17 cellular contexts compared by ENCODE assay signal in genomic region chr12:67436230-67436629, GRCh38.
DNase-seq lines count a peak whose midpoint lies in the region; ATAC-seq, FAIRE-seq and TF ChIP-seq lines count a peak whose summit lies in the region.
"Had no signal": no experiment of that assay in that cellular context is flagged by ENCODE, and none has a peak within 500 bp of the region (broad histone marks: within the 10 kb centered on the region; RNA-seq: fewer than 3 reads in every experiment).

No MANE protein-coding gene starts in this region.

- ATAC-seq in IMR-90 (ENCODE audit: low read depth) (no peak), pancreas (no peak), HG02623 (IDR thresholded peaks at IDR 0.05; ENCODE audit: unreplicated experiment) (no peak)
- ATAC-seq: Panc1 had no signal

- no TSS peak for BruUV-seq in IMR-90 (replicated peaks; lab: Mats Ljungman, UMichigan)

- H3K4me1 ChIP-seq in IMR-90 (ENCODE audit: control insufficient read depth, insufficient read depth, low read length) (peaks cover 13% of the 10 kb centered on the region), colonic mucosa (peaks cover 10% of the 10 kb centered on the region), pancreas (peaks cover 4 to 13% (median 4%) of the 10 kb centered on the region in 3 donors)

- peak overlapping the region; percentile 92; the same call in 1 of the 2 replicates for H3K4ac ChIP-seq in IMR-90 (ENCODE audit: low read depth, low read length)

- H4K91ac ChIP-seq in IMR-90 (ENCODE audit: insufficient read depth, low read depth, low read length): no peak overlapping the region; the same call in 1 of the 2 replicates

- in situ Hi-C loops in IMR-90 (cut with MboI; ENCODE audit: low sequenced_read_pairs): loop anchor here (5.0 to 10.0 kb wide), 2 partner anchors 79 to 219 kb away; no protein-coding TSS in a partner anchor

- H3K4me2 ChIP-seq in IMR-90 (ENCODE audit: low read depth, low read length): no peak overlapping the region

- H3K4me3 Mint-ChIP-seq in immature natural killer cell: peak overlapping the region in 1 of 5 donors; percentile 64
- H3K4me3 Mint-ChIP-seq: IgD-negative memory B cell had no signal

- peak overlapping the region; percentile 90 for H3K18ac ChIP-seq in IMR-90 (ENCODE audit: low read depth, low read length)

- H3K4me3 ChIP-seq in AG04450 (ENCODE audit: low read depth, low read length) (no peak overlapping the region), IMR-90 (ENCODE audit: insufficient read depth, low read depth, low read length) (no peak overlapping the region), colonic mucosa (no peak overlapping the region), pancreas (no peak overlapping the region), MG63 (no peak overlapping the region)

- H2AFZ ChIP-seq in IMR-90 (replicated peaks; ENCODE audit: low read length, poor library complexity): no peak overlapping the region

- DNase-seq in AG04450 (ENCODE audit: low read depth, low spot score) (no peak), IMR-90 (peak; percentile 24), colonic mucosa (no peak), pancreas (no peak), MG63 (no peak), HK-2 (ENCODE audit: unreplicated experiment) (no peak), immature natural killer cell (no peak)
- DNase-seq: C1 segment of cervical spinal cord, DND-41, NCI-H1930, NCI-H510A, SK-N-SH had no signal

- CTCF ChIA-PET in AG04450 (lab: Charles Lee) (interaction anchor here (4.3 kb wide), 1 partner anchor 81 kb away, joined by 59 read pairs; no protein-coding TSS in a partner anchor), IMR-90 (lab: Yijun Ruan, JAX) (no interaction called here)

- H2AK9ac ChIP-seq in IMR-90 (replicated peaks; ENCODE audit: low read depth, low read length, poor library complexity): no peak overlapping the region

- TF ChIP-seq RAD21 in IMR-90 (IDR thresholded peaks at IDR 0.05; ENCODE audit: low read length): no peak

- H3K9me3 ChIP-seq in AG04450 (ENCODE audit: control insufficient read depth, insufficient read depth, low read length) (no peaks in the 10 kb centered on the region), IMR-90 (ENCODE audit: control insufficient read depth, insufficient read depth, low read length) (no peaks in the 10 kb centered on the region), colonic mucosa (no peaks in the 10 kb centered on the region), pancreas (no peaks in the 10 kb centered on the region), MG63 (no peaks in the 10 kb centered on the region)
- H3K9me3 ChIP-seq: SK-N-SH had no signal

- peak overlapping the region; percentile 91; the same call in 1 of the 2 replicates for H3K14ac ChIP-seq in IMR-90 (replicated peaks; ENCODE audit: low read depth, low read length)

- intact Hi-C loops in IMR-90 (cut with micrococcal nuclease): loop anchor here (5.0 kb wide), 2 partner anchors 164 to 226 kb away; no protein-coding TSS in a partner anchor
- intact Hi-C loops in colonic mucosa (cut with DNase I): no loop called here
- intact Hi-C loops in pancreas (cut with DNase I): no loop called here

- H2BK5ac ChIP-seq in IMR-90 (ENCODE audit: low read depth, low read length, poor library complexity, severe bottlenecking): peak overlapping the region; percentile 86

- dilution Hi-C loops in IMR-90 (cut with HindIII; ENCODE audit: low sequenced_read_pairs, unreplicated experiment): no loop called here

- no peaks in the 10 kb centered on the region for H4K20me1 ChIP-seq in IMR-90 (ENCODE audit: insufficient read depth, low read length)

- POLR2A ChIA-PET in AG04450 (lab: Yijun Ruan, JAX) (interaction anchor here (0.6 kb wide), 1 partner anchor 21 kb away, joined by 4 read pairs; no protein-coding TSS in a partner anchor), IMR-90 (lab: Charles Lee; ENCODE audit: unreplicated experiment) (no interaction called here)

- peak overlapping the region; percentile 62 for H3K27ac ChIP-seq in AG04450 (ENCODE audit: low read depth, low read length)
- no peak overlapping the region for H3K27ac ChIP-seq in IMR-90 (ENCODE audit: insufficient read depth, low read length)
- peak overlapping the region; percentile 69 for H3K27ac ChIP-seq in colonic mucosa
- no peak overlapping the region for H3K27ac ChIP-seq in pancreas

- no peaks in the 10 kb centered on the region for H3K27me3 ChIP-seq in AG04450 (ENCODE audit: control insufficient read depth, insufficient read depth, low read length)
- H3K27me3 ChIP-seq in IMR-90 (ENCODE audit: control insufficient read depth, insufficient read depth, low read length): no peaks in the 10 kb centered on the region
- H3K27me3 ChIP-seq in colonic mucosa: no peaks in the 10 kb centered on the region
- H3K27me3 ChIP-seq in pancreas: no peaks in the 10 kb centered on the region
- no peaks in the 10 kb centered on the region for H3K27me3 ChIP-seq in MG63

- peak overlapping the region; percentile 61; the same call in 1 of the 2 replicates for H4K5ac ChIP-seq in IMR-90 (ENCODE audit: low read depth, low read length)

- no peaks in the 10 kb centered on the region for H3K9me3 Mint-ChIP-seq in immature natural killer cell

- peaks cover 15 to 23% of the 10 kb centered on the region in 2 donors for H3K4me1 Mint-ChIP-seq in immature natural killer cell

- no peak for TF ChIP-seq POLR2A in IMR-90 (IDR thresholded peaks at IDR 0.05; ENCODE audit: low read depth, low read length)

- 0 out of 3 replicates have a peak overlapping the region, but pooled peaks have one; percentile 88 for H2BK15ac ChIP-seq in IMR-90 (ENCODE audit: low read depth, low read length)

- H2AK5ac ChIP-seq in IMR-90 (ENCODE audit: low read depth, low read length): peak overlapping the region; percentile 97; the same call in 1 of the 2 replicates

- H3K27me3 Mint-ChIP-seq in immature natural killer cell (ENCODE audit: low read depth in 3 of 3): peaks cover 0 to 3% (median 0%) of the 10 kb centered on the region in 3 donors
- H3K27me3 Mint-ChIP-seq: IgD-negative memory B cell had no signal

- WGBS in IMR-90 (ENCODE audit: extremely low coverage in 2 of 2, insufficient read length in 1 of 2), 2 experiments: no CpG with 5 or more reads among the region's 2 CpGs
- WGBS in pancreas, 2 donors: 73 to 79% methylated on average over 2 of the region's 2 CpGs

- no peaks in the 10 kb centered on the region for H3K36me3 ChIP-seq in IMR-90 (ENCODE audit: control insufficient read depth, insufficient read depth, low read length)
- no peaks in the 10 kb centered on the region for H3K36me3 ChIP-seq in colonic mucosa
- no peaks in the 10 kb centered on the region for H3K36me3 ChIP-seq in pancreas
- H3K36me3 ChIP-seq in MG63: no peaks in the 10 kb centered on the region

- H3K9ac ChIP-seq in IMR-90 (ENCODE audit: low read depth, low read length) (no peak overlapping the region), colonic mucosa (ENCODE audit: low read depth in 2 of 2, low read length in 2 of 2) (no peak overlapping the region)

- TF ChIP-seq CTCF in AG04450 (IDR thresholded peaks at IDR 0.05; ENCODE audit: low read depth, low read length): no peak
- TF ChIP-seq CTCF in IMR-90 (conservative IDR thresholded peaks at IDR 0.05; ENCODE audit: low read depth, low read length): no peak
- no peak for TF ChIP-seq CTCF in colonic mucosa (IDR thresholded peaks at IDR 0.05)
- TF ChIP-seq CTCF in pancreas (IDR thresholded peaks at IDR 0.05): no peak

- peak overlapping the region; percentile 12; the same call in 1 of the 2 replicates for H3K23ac ChIP-seq in IMR-90 (ENCODE audit: low read depth, low read length)

- peak overlapping the region; percentile 92; the same call in 1 of the 2 replicates for H2BK20ac ChIP-seq in IMR-90 (ENCODE audit: low read depth, low read length)

- no peak overlapping the region for H3K27ac Mint-ChIP-seq in immature natural killer cell

- H3K79me1 ChIP-seq in IMR-90 (ENCODE audit: low read depth in 1 of 2, low read length in 2 of 2): no peaks in the 10 kb centered on the region

- H3K36me3 Mint-ChIP-seq in immature natural killer cell: no peaks in the 10 kb centered on the region
- H3K36me3 Mint-ChIP-seq: IgD-negative memory B cell had no signal

- peaks cover 4% of the 10 kb centered on the region for H3K9me1 ChIP-seq in IMR-90 (ENCODE audit: insufficient read depth, low read length)

- H4K8ac ChIP-seq in IMR-90 (ENCODE audit: low read depth in 2 of 2, low read length in 2 of 2): peak overlapping the region in 1 of 2 experiments; percentile 76; a peak in 1 of 4 replicates

- H2BK120ac ChIP-seq in IMR-90 (ENCODE audit: low read depth, low read length): peak overlapping the region; percentile 95

- no peak overlapping the region for H3K56ac ChIP-seq in IMR-90 (ENCODE audit: extremely low read depth, insufficient read depth, low read length)

- peak; percentile 20 for FAIRE-seq in pancreas (lab: Jason Lieb, UNC)
- FAIRE-seq: A204.1, H1 had no signal

TF ChIP-seq in IMR-90, 13 proteins besides CTCF, POLR2A, EP300 and RAD21 (continues in another document):
- TF ChIP-seq MAZ (IDR thresholded peaks at IDR 0.05; ENCODE audit: borderline replicate concordance, low read depth, low read length) (no peak), RFX5 (IDR thresholded peaks at IDR 0.05; ENCODE audit: low read depth, low read length) (no peak), CHD1 (IDR thresholded peaks at IDR 0.05; ENCODE audit: low read depth, low read length) (no peak), MAFK (IDR thresholded peaks at IDR 0.05; ENCODE audit: low read depth, low read length) (no peak), MXI1 (IDR thresholded peaks at IDR 0.05; ENCODE audit: borderline replicate concordance, low read depth, low read length) (no peak), FOS (IDR thresholded peaks at IDR 0.05; ENCODE audit: low read depth, low read length) (no peak), BHLHE40 (IDR thresholded peaks at IDR 0.05; ENCODE audit: low read depth, low read length) (no peak), CEBPB (IDR thresholded peaks at IDR 0.05; ENCODE audit: low read depth, low read length) (no peak), SMC3 (IDR thresholded peaks at IDR 0.05; ENCODE audit: low read depth, low read length) (no peak), USF2 (IDR thresholded peaks at IDR 0.05; ENCODE audit: low read depth, low read length) (no peak), RCOR1 (IDR thresholded peaks at IDR 0.05; ENCODE audit: insufficient replicate concordance, low read length) (no peak), NFE2L2 (IDR thresholded peaks at IDR 0.05; ENCODE audit: low read depth, low read length) (no peak)

Comparison
In these comparisons a context has a peak if more than half of its experiments do, and no peak if none do; other contexts are left out.
1. H3K27ac ChIP-seq: peak in AG04450 (single experiment) and colonic mucosa (single experiment); none in IMR-90 (single experiment) and pancreas (0 of 4).